In the genomic region with DNA sequence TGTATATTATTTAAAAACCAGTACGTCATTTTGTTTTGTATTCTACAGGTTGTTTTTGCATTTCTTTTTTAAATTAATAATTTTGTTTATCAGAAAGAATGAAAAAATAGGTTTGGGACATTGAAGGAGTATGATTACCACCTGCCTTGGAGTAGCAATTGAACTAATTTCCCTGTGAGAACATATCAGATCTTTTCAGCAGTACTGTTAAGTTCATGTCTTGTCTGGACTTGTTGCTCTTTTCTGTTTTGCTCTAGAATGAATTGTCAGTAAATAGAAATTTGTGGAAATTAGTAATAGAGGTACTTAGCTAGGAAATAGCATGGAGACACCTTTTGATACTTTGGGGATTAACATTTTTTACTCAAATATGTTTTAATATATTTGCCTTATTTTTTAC, we compare ENCODE assay signal across 18 cellular contexts.
"Had no signal": no experiment of that assay in that cellular context is flagged by ENCODE, and none has a peak within 500 bp of the region (broad histone marks: within the 10 kb centered on the region; RNA-seq: fewer than 3 reads in every experiment).

No MANE protein-coding gene starts in this region.

- H3K4me1 Mint-ChIP-seq: neural progenitor cell had no signal

- H3K27ac Mint-ChIP-seq: effector memory CD8-positive, alpha-beta T cell; neural progenitor cell; progenitor cell of endocrine pancreas had no signal

- DNase-seq: cerebellar nuclear complex; cortex of kidney; effector memory CD8-positive, alpha-beta T cell; kidney; mesendoderm; naive thymus-derived CD8-positive, alpha-beta T cell; stimulated activated CD4-positive, alpha-beta T cell treated with anti-CD3 and anti-CD28 coated beads, Interleukin-12 subunit alpha, Interleukin-12 subunit beta, amount 100 ng/mL, for 4 hours; stimulated activated CD4-positive, alpha-beta T cell treated with anti-CD3 and anti-CD28 coated beads, Interleukin-1b, Interleukin-23, amount 100 ng/mL, for 48 hours; stimulated activated CD4-positive, alpha-beta T cell treated with anti-CD3 and anti-CD28 coated beads, Interleukin-4, amount 100 ng/mL, for 1 hour; stimulated activated CD8-positive, alpha-beta memory T cell treated with anti-CD3 and anti-CD28 coated beads, Interleukin-4, amount 100 ng/mL, for 48 hours; stimulated activated naive CD4-positive, alpha-beta T cell treated with Interleukin-2 at 50 U/mL for 16 hours; stomach; thyroid gland; trophoblast cell had no signal

- H3K27me3 Mint-ChIP-seq: effector memory CD8-positive, alpha-beta T cell; naive thymus-derived CD8-positive, alpha-beta T cell; progenitor cell of endocrine pancreas had no signal

- H3K4me3 Mint-ChIP-seq: effector memory CD8-positive, alpha-beta T cell; naive thymus-derived CD8-positive, alpha-beta T cell; neural progenitor cell had no signal

- H3K9me3 Mint-ChIP-seq: effector memory CD8-positive, alpha-beta T cell; naive thymus-derived CD8-positive, alpha-beta T cell; neural progenitor cell had no signal

- ATAC-seq: effector memory CD8-positive, alpha-beta T cell; left lobe of liver; naive thymus-derived CD8-positive, alpha-beta T cell; sciatic nerve had no signal
